In the genomic region with DNA sequence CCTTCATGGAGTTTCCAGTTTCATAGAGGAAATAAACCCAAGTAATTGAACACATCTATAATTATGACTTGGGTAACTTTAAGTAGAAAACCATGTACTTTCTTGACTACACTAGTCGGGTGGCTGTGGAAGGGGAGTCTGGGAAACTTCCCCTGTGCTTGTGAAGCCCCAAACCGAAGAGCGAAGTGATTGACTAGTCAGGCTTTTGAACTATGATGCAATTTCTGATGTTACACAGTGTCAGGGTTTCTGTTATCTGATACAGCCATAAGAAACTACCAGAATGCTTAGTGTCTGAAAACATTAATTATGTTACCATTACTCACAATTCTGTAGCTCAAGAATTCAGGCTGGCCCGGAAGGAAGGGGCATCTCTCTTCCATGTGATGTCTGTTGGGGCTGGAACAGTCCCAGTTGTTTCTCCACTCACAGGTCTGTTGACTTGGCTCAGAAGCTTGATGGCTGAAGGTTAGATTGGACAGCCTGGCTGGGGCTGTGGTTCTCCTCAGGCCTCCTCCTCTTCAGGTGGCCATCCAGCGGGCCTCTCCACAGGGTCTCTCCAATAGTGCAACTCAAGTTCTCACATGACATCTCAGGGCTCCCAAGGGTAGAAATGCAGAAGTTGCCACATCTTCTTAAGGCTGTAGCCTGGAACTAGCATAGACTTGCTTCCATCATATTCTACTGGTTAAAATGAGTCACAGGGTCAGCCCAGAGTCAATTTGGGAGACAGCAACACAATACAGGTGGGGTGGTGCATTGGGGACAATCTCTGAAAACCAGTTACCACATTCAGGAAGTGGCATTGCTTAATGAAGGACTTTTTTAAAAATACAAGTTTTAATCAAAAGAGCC, we compare ENCODE assay signal across 26 cellular contexts. TPM values are rescaled to one million over a fixed set of nuclear protein-coding genes. Genes with fewer than 3 reads are reported as not detected.
A peak's percentile ranks its signal among the peaks of the same experiment; 100 is the strongest.
DNase-seq lines count a peak whose midpoint lies in the region.
"Had no signal": no experiment of that assay in that cellular context is flagged by ENCODE, and none has a peak within 500 bp of the region (broad histone marks: within the 10 kb centered on the region; RNA-seq: fewer than 3 reads in every experiment).

No MANE protein-coding gene starts in this region.

- H3K79me2 ChIP-seq in GM23248 (ENCODE audit: insufficient read depth) = no peaks in the 10 kb centered on the region

- H3F3A ChIP-seq in GM23248 (ENCODE audit: insufficient read depth) = no peaks in the 10 kb centered on the region

- H3K36me3 ChIP-seq in mesenchymal stem cell (ENCODE audit: control insufficient read depth in 1 of 2, insufficient read depth in 2 of 2, low read depth in 1 of 2, low read length in 2 of 2) (no peaks in the 10 kb centered on the region), GM23248 (ENCODE audit: low read depth) (no peaks in the 10 kb centered on the region)
- H3K36me3 ChIP-seq: heart left ventricle had no signal

- no peak overlapping the region for H2BK120ac ChIP-seq in mesenchymal stem cell (ENCODE audit: low read depth, low read length)

- no peak overlapping the region for H2AK5ac ChIP-seq in mesenchymal stem cell (ENCODE audit: low read length, severe bottlenecking)

- H4K91ac ChIP-seq in mesenchymal stem cell (ENCODE audit: low read length) = no peak overlapping the region

- H2BK5ac ChIP-seq in mesenchymal stem cell (ENCODE audit: low read depth, low read length, poor library complexity, severe bottlenecking) = no peak overlapping the region

- WGBS in mesenchymal stem cell = 81% methylated on average over 5 of the region's 5 CpGs
- 60 to 69% methylated on average over 5 of the region's 5 CpGs for WGBS in GM23248 (ENCODE audit: low coverage in 1 of 2, low lambda C conversion rate in 2 of 2, missing lambda C conversion rate in 2 of 2), 2 experiments

- no peak overlapping the region for H3K23ac ChIP-seq in mesenchymal stem cell (ENCODE audit: low read length in 2 of 2)

- H3K27me3 ChIP-seq in mesenchymal stem cell (ENCODE audit: control insufficient read depth in 1 of 2, insufficient read depth in 1 of 2, low read length in 2 of 2) (no peaks in the 10 kb centered on the region), GM23248 (replicated peaks; ENCODE audit: insufficient read depth) (no peaks in the 10 kb centered on the region)
- H3K27me3 ChIP-seq: body of pancreas, heart left ventricle had no signal

- H3K27ac Mint-ChIP-seq in immature natural killer cell = peak overlapping the region in 4 of 6 donors; percentile 55 to 93 (median 69)
- H3K27ac Mint-ChIP-seq: progenitor cell of endocrine pancreas had no signal

- peaks cover 31 to 45% of the 10 kb centered on the region in 2 donors for H3K4me1 Mint-ChIP-seq in immature natural killer cell

- H3K79me1 ChIP-seq in mesenchymal stem cell (replicated peaks; ENCODE audit: low read length, poor library complexity, severe bottlenecking) = no peaks in the 10 kb centered on the region

- H4K20me1 ChIP-seq in GM23248 (ENCODE audit: insufficient read depth) = no peaks in the 10 kb centered on the region

- in situ Hi-C loops in ACHN (cut with HindIII; ENCODE audit: low pct_ligation_motif_present, low pct_unique_long_range_greater_than_20kb, low sequenced_read_pairs) (no loop called here), GM23248 (cut with MboI) (loop anchor here (10.0 kb wide), 1 partner anchor 139 kb away; no protein-coding TSS in a partner anchor)

- H3K14ac ChIP-seq in mesenchymal stem cell (ENCODE audit: low read length in 2 of 2) = no peak overlapping the region

- peaks cover 0 to 5% (median 0%) of the 10 kb centered on the region in 3 donors for H3K27me3 Mint-ChIP-seq in immature natural killer cell (ENCODE audit: low read depth in 3 of 3)

- H3K4me3 Mint-ChIP-seq in immature natural killer cell = peak overlapping the region in 1 of 5 donors; percentile 36

- no peaks in the 10 kb centered on the region for H3K9me3 ChIP-seq in mesenchymal stem cell (ENCODE audit: control insufficient read depth, low read length)
- no peaks in the 10 kb centered on the region for H3K9me3 ChIP-seq in GM23248 (ENCODE audit: low read depth)
- H3K9me3 ChIP-seq: body of pancreas, heart left ventricle had no signal

- H2AFZ ChIP-seq in mesenchymal stem cell (ENCODE audit: low read depth, low read length) (no peak overlapping the region), GM23248 (no peak overlapping the region)

- no peaks in the 10 kb centered on the region for H3K36me3 Mint-ChIP-seq in immature natural killer cell

- no peak overlapping the region for H3K18ac ChIP-seq in mesenchymal stem cell (ENCODE audit: low read depth in 1 of 2, low read length in 2 of 2)

- no peaks in the 10 kb centered on the region for H3K9me3 Mint-ChIP-seq in immature natural killer cell

- no peak overlapping the region for H3K9ac ChIP-seq in mesenchymal stem cell (ENCODE audit: low read length)
- no peak overlapping the region for H3K9ac ChIP-seq in GM23248

- H3K9me2 ChIP-seq in GM23248 (ENCODE audit: insufficient read depth) = no peaks in the 10 kb centered on the region

- H2BK15ac ChIP-seq in mesenchymal stem cell (ENCODE audit: low read depth, poor library complexity, severe bottlenecking) = no peak overlapping the region

- H4K8ac ChIP-seq in mesenchymal stem cell (ENCODE audit: low read length) = no peak overlapping the region

- H3K4me2 ChIP-seq in mesenchymal stem cell (ENCODE audit: low read length, poor library complexity, severe bottlenecking) (no peak overlapping the region), GM23248 (ENCODE audit: unreplicated experiment) (no peak overlapping the region)

- H3K4me1 ChIP-seq in mesenchymal stem cell (ENCODE audit: control insufficient read depth, insufficient read depth, low read depth, low read length) (no peaks in the 10 kb centered on the region), GM23248 (ENCODE audit: insufficient read depth) (no peaks in the 10 kb centered on the region)
- H3K4me1 ChIP-seq: heart left ventricle had no signal

- peak; percentile 4 for DNase-seq in M059J (ENCODE audit: low read depth)
- DNase-seq in NOMO-1 treated with dmso at 0.1 percent for 144 hours (lab: John Stamatoyannopoulos, UW; ENCODE audit: unreplicated experiment) = peak; percentile 84
- peak in 1 of 3 donors; percentile 2 for DNase-seq in immature natural killer cell
- DNase-seq in renal cortical epithelial cell (ENCODE audit: low read depth) = peak; percentile 79
- DNase-seq in mesenchymal stem cell = no peak
- DNase-seq in foreskin melanocyte = no peak
- no peak for DNase-seq in ACHN
- no peak for DNase-seq in GM23248
- DNase-seq: activated CD4-positive, alpha-beta T cell treated with anti-CD3 and anti-CD28 coated beads for 4 hours; activated CD8-positive, alpha-beta memory T cell treated with anti-CD3 and anti-CD28 coated beads for 24 hours; activated gamma-delta T cell; activated T-cell treated with anti-CD3 and anti-CD28 coated beads, Interleukin-2, amount 50 U/mL, for 1 hour; body of pancreas; DND-41; heart left ventricle; Kasumi-1; left cardiac atrium; mesendoderm; NCI-H1105; NCI-H1930; NCI-H526 treated with DMSO at 0.1 percent for 48 hours; stimulated activated naive CD4-positive, alpha-beta T cell had no signal

- no peak overlapping the region for H3K4me3 ChIP-seq in mesenchymal stem cell (ENCODE audit: insufficient read depth in 1 of 2, low read depth in 1 of 2, low read length in 2 of 2)
- no peak overlapping the region for H3K4me3 ChIP-seq in GM23248
- H3K4me3 ChIP-seq: body of pancreas, heart left ventricle had no signal

- H3K4ac ChIP-seq in mesenchymal stem cell (ENCODE audit: low read depth in 1 of 2, low read length in 2 of 2) = no peak overlapping the region

- no peak overlapping the region for H2BK12ac ChIP-seq in mesenchymal stem cell (ENCODE audit: low read length in 2 of 2)

- H3K27ac ChIP-seq in mesenchymal stem cell (ENCODE audit: low read length, poor library complexity, severe bottlenecking) (no peak overlapping the region), GM23248 (no peak overlapping the region)
- H3K27ac ChIP-seq: body of pancreas, heart left ventricle, VCaP had no signal

RNA-seq across cellular contexts. Expression of a gene that starts 8.3 kb away (rescaled TPM):
- not detected in 2 replicates for total RNA-seq in M059J (2014; rRNA removed; shearing (Covaris generic))
- polyA plus RNA-seq in immature natural killer cell (not detected), GM23248 (2016; fragmentation: Nextera tagmentation; extraction: Ambion mirVana) (not detected in 2 replicates)
- not detected in 2 replicates for total RNA-seq in renal cortical epithelial cell
- not detected for polyA plus RNA-seq in mesenchymal stem cell (2013, experiment 1 of 2)
- polyA plus RNA-seq in mesenchymal stem cell (2013, experiment 2 of 2) = not detected
- total RNA-seq in GM23248 (2014; rRNA removed; shearing (Covaris generic)) = not detected in 2 replicates
- total RNA-seq: body of pancreas, chondrocyte, heart left ventricle, left cardiac atrium, temporal lobe had no signal
- polyA plus RNA-seq: heart left ventricle had no signal

Comparison
In these comparisons a context has a peak if more than half of its experiments do, and no peak if none do; other contexts are left out.
1. DNase-seq: peak in M059J (single experiment), NOMO-1 treated with dmso at 0.1 percent for 144 hours (single experiment) and renal cortical epithelial cell (single experiment); none in mesenchymal stem cell (single experiment), foreskin melanocyte (single experiment), ACHN (single experiment) and GM23248 (single experiment).